Comparison of ENCODE assay signal across 24 cellular contexts in the genomic region with DNA sequence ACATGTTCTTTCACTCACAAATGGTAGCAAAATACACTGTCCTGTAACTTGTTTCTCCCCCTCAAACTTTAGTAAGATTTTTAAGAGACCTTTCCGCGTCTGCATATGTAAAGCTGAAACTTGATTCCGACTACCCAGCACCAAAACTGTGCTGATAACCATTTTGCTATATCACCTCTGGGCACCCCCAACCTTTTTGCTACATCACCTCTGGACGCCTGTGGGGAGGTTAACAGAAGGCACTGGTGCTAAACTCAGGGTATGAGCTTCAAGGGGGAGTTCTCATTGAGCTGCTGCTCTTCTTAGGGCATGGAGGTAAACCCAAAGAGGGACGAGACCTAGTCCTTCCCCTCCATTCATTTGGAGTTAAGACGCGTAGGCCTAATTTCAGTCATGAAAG.
DNase-seq lines count a peak whose midpoint lies in the region; ATAC-seq, FAIRE-seq and TF ChIP-seq lines count a peak whose summit lies in the region.
"Had no signal": no experiment of that assay in that cellular context is flagged by ENCODE, and none has a peak within 500 bp of the region (broad histone marks: within the 10 kb centered on the region; RNA-seq: fewer than 3 reads in every experiment).

No MANE protein-coding gene starts in this region.

- FAIRE-seq in bronchial epithelial cell (lab: Jason Lieb, UNC) (no peak), urothelium cell line (lab: Jason Lieb, UNC) (peak; percentile 23)
- FAIRE-seq: A204.1, GM12892, GM18507, HepG2 had no signal

- no TSS peak for BruUV-seq in PC-9 (replicated peaks; lab: Mats Ljungman, UMichigan)

- POLR2A ChIA-PET in PC-9 (lab: Charles Lee; ENCODE audit: unreplicated experiment), result no interaction called here

- peaks cover 52% of the 10 kb centered on the region for H3K4me1 ChIP-seq in PC-9 (replicated peaks; ENCODE audit: insufficient read depth)

- CTCF ChIA-PET in PC-9 (lab: Charles Lee), result no interaction called here

- H3K9me2 ChIP-seq in PC-9 (ENCODE audit: insufficient read depth), result no peaks in the 10 kb centered on the region

- no peaks in the 10 kb centered on the region for H3K9me3 ChIP-seq in PC-9 (ENCODE audit: insufficient read depth, low read depth)

- peaks cover 27% of the 10 kb centered on the region for H3F3A ChIP-seq in PC-9 (ENCODE audit: insufficient read depth, low read depth)

- H3K27ac Mint-ChIP-seq in mesothelial cell of epicardium, result peak overlapping the region; percentile 45
- H3K27ac Mint-ChIP-seq: CD4-positive, alpha-beta T cell; HFFc6; IgD-negative memory B cell had no signal

- intact Hi-C loops in PC-9 (cut with micrococcal nuclease; ENCODE audit: unreplicated experiment), result loop anchor here (5.0 kb wide), 1 partner anchor 263 kb away; no protein-coding TSS in a partner anchor

- ATAC-seq in HG03460 (IDR thresholded peaks at IDR 0.05; ENCODE audit: unreplicated experiment), result no peak
- ATAC-seq: HCT116, HepG2 had no signal

- no peak for DNase-seq in PC-9
- DNase-seq in bronchial epithelial cell (ENCODE audit: low read depth), result peak; percentile 61
- no peak for DNase-seq in mesothelial cell of epicardium (ENCODE audit: low spot score in 2 of 2, unreplicated experiment in 2 of 2)
- no peak for DNase-seq in urothelium cell line (ENCODE audit: low spot score)
- DNase-seq in NCI-H748 treated with DMSO at 0.1 percent for 48 hours (lab: John Stamatoyannopoulos, UW), result no peak
- no peak for DNase-seq in islet precursor cell
- DNase-seq: ACHN; AML-193; CD4-positive, alpha-beta T cell; DMS153; DMS79; GDM1; GM23248; H7; HFFc6; KG1 had no signal

- no peak overlapping the region for H3K4me3 Mint-ChIP-seq in mesothelial cell of epicardium
- H3K4me3 Mint-ChIP-seq: CD4-positive, alpha-beta T cell; HFFc6; IgD-negative memory B cell had no signal

- H3K27ac ChIP-seq in PC-9, result peak overlapping the region; percentile 4; the same call in 1 of the 2 replicates
- H3K27ac ChIP-seq: C4-2B, GM23248 had no signal

- no peaks in the 10 kb centered on the region for H3K36me3 Mint-ChIP-seq in mesothelial cell of epicardium

- H3K4me3 ChIP-seq in PC-9 (no peak overlapping the region), bronchial epithelial cell (ENCODE audit: low read depth, low read length) (no peak overlapping the region)
- H3K4me3 ChIP-seq: GM23248 had no signal

- H3K4me1 Mint-ChIP-seq in mesothelial cell of epicardium, result peaks cover 47% of the 10 kb centered on the region

- H4K20me1 ChIP-seq in PC-9 (ENCODE audit: insufficient read depth), result no peaks in the 10 kb centered on the region

- H3K27me3 Mint-ChIP-seq in mesothelial cell of epicardium (ENCODE audit: low read depth), result no peaks in the 10 kb centered on the region

- H3K79me2 ChIP-seq in PC-9 (ENCODE audit: low read depth), result no peaks in the 10 kb centered on the region

- no peaks in the 10 kb centered on the region for H3K9me3 Mint-ChIP-seq in mesothelial cell of epicardium
- H3K9me3 Mint-ChIP-seq: CD4-positive, alpha-beta T cell; HFFc6 had no signal

- H3K27me3 ChIP-seq in PC-9 (ENCODE audit: insufficient read depth, low read depth), result no peaks in the 10 kb centered on the region
- no peaks in the 10 kb centered on the region for H3K27me3 ChIP-seq in bronchial epithelial cell (ENCODE audit: control insufficient read depth, insufficient read depth, low read length)

- no peak overlapping the region for H2AFZ ChIP-seq in PC-9
- H2AFZ ChIP-seq: GM23248 had no signal

- no peak overlapping the region for H3K4me2 ChIP-seq in PC-9

- H3K36me3 ChIP-seq in PC-9 (ENCODE audit: low read depth) (no peaks in the 10 kb centered on the region), bronchial epithelial cell (ENCODE audit: control insufficient read depth, insufficient read depth, low read length) (no peaks in the 10 kb centered on the region)

- TF ChIP-seq CTCF in PC-9 (conservative IDR thresholded peaks at IDR 0.05) (no peak), bronchial epithelial cell (IDR thresholded peaks at IDR 0.05; ENCODE audit: insufficient read depth, low read length, severe bottlenecking) (no peak), mesothelial cell of epicardium (IDR thresholded peaks at IDR 0.05; ENCODE audit: unreplicated experiment) (no peak)
